Comparison of ENCODE assay signal across 34 cellular contexts in genomic region chr16:88103011-88103410, GRCh38.
"Had no signal": no experiment of that assay in that cellular context is flagged by ENCODE, and none has a peak within 500 bp of the region (broad histone marks: within the 10 kb centered on the region; RNA-seq: fewer than 3 reads in every experiment).

No MANE protein-coding gene starts in this region.

- FAIRE-seq: astrocyte, bronchial epithelial cell, TTC549 had no signal

- H3K4me1 Mint-ChIP-seq: activated CD4-positive, alpha-beta T cell treated with anti-CD3 and anti-CD28 coated beads, Interleukin-2, amount 10 ng/mL, durations not matched to agents 24 days and 14 days; activated naive CD4-positive, alpha-beta T cell treated with anti-CD3 and anti-CD28 coated beads, Interleukin-2, amount 10 ng/mL, durations not matched to agents 7 days and 5 days; activated naive CD8-positive, alpha-beta T cell treated with anti-CD3 and anti-CD28 coated beads for 36 hours had no signal

- H3K4me3 Mint-ChIP-seq: activated CD4-positive, alpha-beta T cell treated with anti-CD3 and anti-CD28 coated beads, Interleukin-2, amount 10 ng/mL, durations not matched to agents 24 days and 14 days; activated CD8-positive, alpha-beta T cell treated with anti-CD3 and anti-CD28 coated beads, Interleukin-2, amount 10 ng/mL, durations not matched to agents 7 days and 5 days; activated naive CD4-positive, alpha-beta T cell treated with anti-CD3 and anti-CD28 coated beads, Interleukin-2, amount 10 ng/mL, durations not matched to agents 7 days and 5 days; activated naive CD8-positive, alpha-beta T cell treated with anti-CD3 and anti-CD28 coated beads for 36 hours; activated T-cell treated with anti-CD3 and anti-CD28 coated beads, Interleukin-2, amount 50 U/mL, for 24 hours; T-helper 1 cell treated with Interleukin-12 subunit alpha and Interleukin-12 subunit beta and Interleukin-4 antibody, amounts not matched to agents 30 μg/mL and 1 μg/mL, for 36 hours; T-helper 2 cell treated with Interferon-gamma antibody and Interleukin-4, amounts not matched to agents 5 μg/mL and 100 μg/mL, for 36 hours had no signal

- H3K9me3 Mint-ChIP-seq: activated naive CD4-positive, alpha-beta T cell treated with anti-CD3 and anti-CD28 coated beads, Interleukin-2, amount 10 ng/mL, durations not matched to agents 7 days and 5 days; activated naive CD8-positive, alpha-beta T cell treated with anti-CD3 and anti-CD28 coated beads for 36 hours; activated T-cell treated with anti-CD3 and anti-CD28 coated beads, Interleukin-2, amount 50 U/mL, for 24 hours; T-helper 2 cell treated with Interferon-gamma antibody and Interleukin-4, amounts not matched to agents 5 μg/mL and 100 μg/mL, for 36 hours had no signal

- H3K4me1 ChIP-seq: body of pancreas, Peyer's patch had no signal

- H3K27ac Mint-ChIP-seq: activated CD4-positive, alpha-beta T cell treated with anti-CD3 and anti-CD28 coated beads, Interleukin-2, amount 10 ng/mL, durations not matched to agents 24 days and 14 days; activated CD8-positive, alpha-beta T cell treated with anti-CD3 and anti-CD28 coated beads, Interleukin-2, amount 10 ng/mL, durations not matched to agents 7 days and 5 days; activated naive CD4-positive, alpha-beta T cell treated with anti-CD3 and anti-CD28 coated beads, Interleukin-2, amount 10 ng/mL, durations not matched to agents 7 days and 5 days; activated naive CD8-positive, alpha-beta T cell treated with anti-CD3 and anti-CD28 coated beads for 36 hours; activated T-cell treated with anti-CD3 and anti-CD28 coated beads, Interleukin-2, amount 50 U/mL, for 24 hours; activated T-helper 2 cell treated with anti-CD3 and anti-CD28 coated beads, Interferon-gamma antibody, Interleukin-2, Interleukin-4, amounts not matched to agents 10 μg/mL and 5 μg/mL and 100 μg/mL, durations not matched to agents 14 hours and 24 hours and 36 hours; T-helper 1 cell treated with Interleukin-12 subunit alpha and Interleukin-12 subunit beta and Interleukin-4 antibody, amounts not matched to agents 30 μg/mL and 1 μg/mL, for 36 hours; T-helper 2 cell treated with Interferon-gamma antibody and Interleukin-4, amounts not matched to agents 5 μg/mL and 100 μg/mL, for 36 hours had no signal

- ATAC-seq: activated CD8-positive, alpha-beta T cell treated with anti-CD3 and anti-CD28 coated beads, Interleukin-2, amount 10 ng/mL, durations not matched to agents 7 days and 5 days; body of pancreas; PC-3; Right ventricle myocardium inferior had no signal

- H3K9ac ChIP-seq: KMS-11 had no signal

- H3K27ac ChIP-seq: body of pancreas, KMS-11, Peyer's patch had no signal

- H3K4me3 ChIP-seq: body of pancreas, Peyer's patch had no signal

- H3K36me3 ChIP-seq: Peyer's patch had no signal

- H3K27me3 ChIP-seq: body of pancreas, Peyer's patch had no signal

- DNase-seq: activated CD4-positive, alpha-beta T cell treated with anti-CD3 and anti-CD28 coated beads, Interleukin-2, amount 10 ng/mL, durations not matched to agents 24 days and 14 days; activated CD4-positive, alpha-beta T cell treated with anti-CD3 and anti-CD28 coated beads, Interleukin-2, amount 50 U/mL, for 48 hours; activated CD8-positive, alpha-beta T cell treated with anti-CD3 and anti-CD28 coated beads, Interleukin-2, amount 10 ng/mL, durations not matched to agents 7 days and 5 days; activated gamma-delta T cell treated with Interleukin-2 at 50 U/mL for 16 hours; activated naive CD4-positive, alpha-beta T cell treated with anti-CD3 and anti-CD28 coated beads, Interleukin-2, amount 10 ng/mL, durations not matched to agents 7 days and 5 days; activated naive CD8-positive, alpha-beta T cell treated with anti-CD3 and anti-CD28 coated beads for 36 hours; activated T-cell treated with anti-CD3 and anti-CD28 coated beads, Interleukin-2, amount 50 U/mL, for 24 hours; amygdala; body of pancreas; caudate nucleus; MM.1S; MV-4-11; NCI-H1092 treated with DMSO at 0.1 percent for 48 hours; NCI-H1417; NCI-H146; NCI-H187; NCI-H2029 treated with DMSO at 0.1 percent for 48 hours; NCI-H2107; NCI-H2171; NCI-H510A; NCI-H526; NCI-H748 treated with DMSO at 0.1 percent for 48 hours; NK-92 treated with Interleukin-12 subunit alpha and Interleukin-12 subunit beta, amount 100 ng/mL, for 24 hours; PC-3; RPMI8226 had no signal

- H3K36me3 Mint-ChIP-seq: activated naive CD4-positive, alpha-beta T cell treated with anti-CD3 and anti-CD28 coated beads, Interleukin-2, amount 10 ng/mL, durations not matched to agents 7 days and 5 days; activated naive CD8-positive, alpha-beta T cell treated with anti-CD3 and anti-CD28 coated beads for 36 hours had no signal

- H3K9me3 ChIP-seq: body of pancreas, Peyer's patch had no signal
